34 cellular contexts compared by ENCODE assay signal in genomic region chr4:24372341-24372740, GRCh38.
"Had no signal": no experiment of that assay in that cellular context is flagged by ENCODE, and none has a peak within 500 bp of the region (broad histone marks: within the 10 kb centered on the region; RNA-seq: fewer than 3 reads in every experiment).

No MANE protein-coding gene starts in this region.

- DNase-seq: activated CD4-positive, alpha-beta T cell treated with anti-CD3 and anti-CD28 coated beads for 1 hour; activated CD4-positive, alpha-beta T cell treated with anti-CD3 and anti-CD28 coated beads for 48 hours; activated CD4-positive, alpha-beta T cell treated with anti-CD3 and anti-CD28 coated beads, Interleukin-2, amount 50 U/mL, for 4 hours; activated CD4-positive, CD25-positive, alpha-beta regulatory T cell; activated CD8-positive, alpha-beta T cell treated with anti-CD3 and anti-CD28 coated beads for 36 hours; activated effector memory CD4-positive, alpha-beta T cell treated with anti-CD3 and anti-CD28 coated beads, Interleukin-2, amount 50 U/mL, for 16 hours; activated naive CD4-positive, alpha-beta T cell; activated naive CD8-positive, alpha-beta T cell treated with anti-CD3 and anti-CD28 coated beads, Interleukin-2, amount 10 ng/mL, durations not matched to agents 7 days and 5 days; activated T-cell treated with anti-CD3 and anti-CD28 coated beads, Interleukin-2, amount 50 U/mL, for 1 hour; activated T-cell treated with anti-CD3 and anti-CD28 coated beads, Interleukin-2, amount 50 U/mL, for 72 hours; Kasumi-1; KG1; MG63; NCI-H1048; NCI-H1105 treated with DMSO at 0.1 percent for 48 hours; NCI-H1436; NCI-H1694; NCI-H1930; NCI-H2081 treated with DMSO at 0.1 percent for 48 hours; NCI-H226; NCI-H446 treated with DMSO at 0.1 percent for 48 hours; NCI-H524; NCI-H69; NK-92 treated with Interleukin-12 subunit alpha and Interleukin-12 subunit beta, amount 100 ng/mL, for 24 hours; PC-3; Peyer's patch; RPMI8226; SW 1271; T1000; WERI-Rb-1 had no signal

- H3K9me3 Mint-ChIP-seq: activated naive CD4-positive, alpha-beta T cell treated with anti-CD3 and anti-CD28 coated beads, Interleukin-2, amount 50 U/mL, for 24 hours; activated naive CD8-positive, alpha-beta T cell treated with anti-CD3 and anti-CD28 coated beads, Interleukin-2, amount 10 ng/mL, durations not matched to agents 7 days and 5 days; activated T-helper 17 cell treated with anti-CD3 and anti-CD28 coated beads, Interleukin-2, amount 50 U/mL, for 72 hours had no signal

- H3K4me3 ChIP-seq: ascending aorta, cardiac muscle cell, MG63, Peyer's patch had no signal

- H3K27ac ChIP-seq: ascending aorta, cardiac muscle cell, Peyer's patch, WERI-Rb-1 had no signal

- H3K36me3 Mint-ChIP-seq: activated naive CD4-positive, alpha-beta T cell treated with anti-CD3 and anti-CD28 coated beads, Interleukin-2, amount 50 U/mL, for 24 hours; activated naive CD8-positive, alpha-beta T cell treated with anti-CD3 and anti-CD28 coated beads, Interleukin-2, amount 10 ng/mL, durations not matched to agents 7 days and 5 days had no signal

- H3K4me1 Mint-ChIP-seq: activated naive CD4-positive, alpha-beta T cell treated with anti-CD3 and anti-CD28 coated beads, Interleukin-2, amount 50 U/mL, for 24 hours; activated naive CD8-positive, alpha-beta T cell treated with anti-CD3 and anti-CD28 coated beads, Interleukin-2, amount 10 ng/mL, durations not matched to agents 7 days and 5 days; activated T-helper 17 cell treated with anti-CD3 and anti-CD28 coated beads, Interleukin-2, amount 50 U/mL, for 72 hours had no signal

- H3K27me3 ChIP-seq: ascending aorta, cardiac muscle cell, MG63, Peyer's patch had no signal

- H3K4me3 Mint-ChIP-seq: activated CD8-positive, alpha-beta T cell treated with anti-CD3 and anti-CD28 coated beads for 36 hours; activated naive CD4-positive, alpha-beta T cell treated with anti-CD3 and anti-CD28 coated beads, Interleukin-2, amount 50 U/mL, for 24 hours; activated naive CD8-positive, alpha-beta T cell treated with anti-CD3 and anti-CD28 coated beads, Interleukin-2, amount 10 ng/mL, durations not matched to agents 7 days and 5 days; activated T-cell treated with anti-CD3 and anti-CD28 coated beads, Interleukin-2, amount 50 U/mL, for 72 hours; activated T-helper 17 cell treated with anti-CD3 and anti-CD28 coated beads, Interleukin-2, amount 50 U/mL, for 72 hours had no signal

- H3K27ac Mint-ChIP-seq: activated CD8-positive, alpha-beta T cell treated with anti-CD3 and anti-CD28 coated beads for 36 hours; activated naive CD4-positive, alpha-beta T cell treated with anti-CD3 and anti-CD28 coated beads, Interleukin-2, amount 50 U/mL, for 24 hours; activated naive CD8-positive, alpha-beta T cell treated with anti-CD3 and anti-CD28 coated beads, Interleukin-2, amount 10 ng/mL, durations not matched to agents 7 days and 5 days; activated T-cell treated with anti-CD3 and anti-CD28 coated beads, Interleukin-2, amount 50 U/mL, for 72 hours; activated T-helper 17 cell treated with anti-CD3 and anti-CD28 coated beads, Interleukin-2, amount 50 U/mL, for 72 hours had no signal

- H3K4me1 ChIP-seq: ascending aorta, Peyer's patch had no signal

- H3K9me3 ChIP-seq: ascending aorta, MG63, Peyer's patch had no signal

- H3K36me3 ChIP-seq: ascending aorta, cardiac muscle cell, MG63, Peyer's patch, WERI-Rb-1 had no signal

- ATAC-seq: activated CD8-positive, alpha-beta T cell treated with anti-CD3 and anti-CD28 coated beads for 36 hours; activated T-cell treated with anti-CD3 and anti-CD28 coated beads, Interleukin-2, amount 50 U/mL, for 72 hours; activated T-helper 17 cell treated with anti-CD3 and anti-CD28 coated beads, Interleukin-2, amount 50 U/mL, for 72 hours; PC-3 had no signal

- H3K27me3 Mint-ChIP-seq: activated naive CD8-positive, alpha-beta T cell treated with anti-CD3 and anti-CD28 coated beads, Interleukin-2, amount 10 ng/mL, durations not matched to agents 7 days and 5 days had no signal
